ENCODE assay signal across 26 cellular contexts in genomic region chr1:240712014-240712731, GRCh38.
DNase-seq lines count a peak whose midpoint lies in the region; ATAC-seq and TF ChIP-seq lines count a peak whose summit lies in the region.
"Had no signal": no experiment of that assay in that cellular context is flagged by ENCODE, and none has a peak within 500 bp of the region (broad histone marks: within the 10 kb centered on the region; RNA-seq: fewer than 3 reads in every experiment).

No MANE protein-coding gene starts in this region.

- TF ChIP-seq CTCF in AG09319 (IDR thresholded peaks at IDR 0.05; ENCODE audit: low read depth, low read length) = no peak
- TF ChIP-seq CTCF in coronary artery (IDR thresholded peaks at IDR 0.05) = no peak

- in situ Hi-C loops in GM23248 (cut with MboI) = no loop called here

- no peaks in the 10 kb centered on the region for H3K27me3 ChIP-seq in GM23248 (replicated peaks; ENCODE audit: insufficient read depth)
- H3K27me3 ChIP-seq: heart left ventricle, sigmoid colon, testis, uterus had no signal

- H3K4me3 ChIP-seq in GM23248 = peak overlapping the region; percentile 37
- no peak overlapping the region for H3K4me3 ChIP-seq in coronary artery
- H3K4me3 ChIP-seq: heart left ventricle, prostate gland, sigmoid colon, SK-N-MC, testis, uterus had no signal

- H4K20me1 ChIP-seq in GM23248 (ENCODE audit: insufficient read depth) = no peaks in the 10 kb centered on the region

- peak overlapping the region; percentile 71 for H3K27ac ChIP-seq in GM23248
- H3K27ac ChIP-seq in coronary artery = no peak overlapping the region
- H3K27ac ChIP-seq: heart left ventricle, prostate gland, sigmoid colon, SK-N-MC, testis, uterus had no signal

- no peak overlapping the region for H2AFZ ChIP-seq in GM23248

- H3K79me2 ChIP-seq in GM23248 (ENCODE audit: insufficient read depth) = no peaks in the 10 kb centered on the region

- H3F3A ChIP-seq in GM23248 (ENCODE audit: insufficient read depth) = peaks cover 20% of the 10 kb centered on the region

- H3K36me3 ChIP-seq in GM23248 (ENCODE audit: low read depth) = no peaks in the 10 kb centered on the region
- H3K36me3 ChIP-seq: heart left ventricle, prostate gland, sigmoid colon, uterus had no signal

- no peak for ATAC-seq in HG03097 (IDR thresholded peaks at IDR 0.05; ENCODE audit: low FRiP score, unreplicated experiment)
- ATAC-seq in HG02642 (IDR thresholded peaks at IDR 0.05; ENCODE audit: poor library complexity, unreplicated experiment) = no peak
- ATAC-seq: activated T-cell treated with anti-CD3 and anti-CD28 coated beads, Interleukin-2, amount 50 U/mL, for 4 hours; heart left ventricle; left cardiac atrium had no signal

- peaks cover 20% of the 10 kb centered on the region for H3K4me1 ChIP-seq in GM23248 (ENCODE audit: insufficient read depth)
- H3K4me1 ChIP-seq: heart left ventricle, prostate gland, testis, uterus had no signal

- no peaks in the 10 kb centered on the region for H3K9me3 ChIP-seq in GM23248 (ENCODE audit: low read depth)
- H3K9me3 ChIP-seq: heart left ventricle, prostate gland, sigmoid colon, testis, uterus had no signal

- H3K9ac ChIP-seq in GM23248 = peak overlapping the region; percentile 17

- H3K4me2 ChIP-seq in GM23248 (ENCODE audit: unreplicated experiment) = peak overlapping the region; percentile 70

- DNase-seq in AG09319 (ENCODE audit: extremely low read depth, low read depth) (peak; percentile 86), GM23248 (peak; percentile 68), amniotic stem cell (lab: John Stamatoyannopoulos, UW) (peak; percentile 58), left kidney (ENCODE audit: low read depth, low spot score) (peak; percentile 21), coronary artery (ENCODE audit: low spot score) (no peak)
- DNase-seq: activated CD4-positive, alpha-beta T cell treated with anti-CD3 and anti-CD28 coated beads, Interleukin-2, amount 10 ng/mL, durations not matched to agents 24 days and 14 days; activated naive CD4-positive, alpha-beta T cell treated with anti-CD3 and anti-CD28 coated beads for 36 hours; activated T-cell treated with anti-CD3 and anti-CD28 coated beads, Interleukin-2, amount 50 U/mL, for 4 hours; amygdala; DND-41; heart left ventricle; left cardiac atrium; mesendoderm; MV-4-11; NCI-H146; NCI-H526; RPMI8226; sigmoid colon; stimulated activated naive CD4-positive, alpha-beta T cell treated with Interleukin-2 at 50 U/mL for 16 hours; T-helper 2 cell; testis; uterus had no signal

- H3K9me2 ChIP-seq in GM23248 (ENCODE audit: insufficient read depth) = no peaks in the 10 kb centered on the region

- 17 to 20% methylated on average over 7 of the region's 7 CpGs for WGBS in GM23248 (ENCODE audit: low coverage in 1 of 2, low lambda C conversion rate in 2 of 2, missing lambda C conversion rate in 2 of 2), 2 experiments
